In the genomic region with DNA sequence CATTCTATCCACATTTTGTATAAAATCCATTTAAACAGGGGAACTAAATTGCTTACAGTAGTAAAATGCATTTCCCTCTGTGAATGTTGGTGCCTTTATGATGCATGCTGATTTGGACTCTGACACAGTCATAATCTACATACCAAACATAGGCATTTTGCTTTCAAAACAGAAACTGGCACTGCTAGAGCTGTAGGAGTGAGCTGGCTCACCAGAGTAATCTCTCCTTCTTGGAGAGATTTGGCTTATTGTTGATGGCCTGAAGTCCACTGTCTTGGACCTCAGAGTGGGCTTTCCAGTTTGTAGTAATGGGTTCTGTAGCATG, we compare ENCODE assay signal across 14 cellular contexts.
DNase-seq lines count a peak whose midpoint lies in the region; ATAC-seq and TF ChIP-seq lines count a peak whose summit lies in the region.
"Had no signal": no experiment of that assay in that cellular context is flagged by ENCODE, and none has a peak within 500 bp of the region (broad histone marks: within the 10 kb centered on the region; RNA-seq: fewer than 3 reads in every experiment).

No MANE protein-coding gene starts in this region.

- no peaks in the 10 kb centered on the region for H3K36me3 Mint-ChIP-seq in mesothelial cell of epicardium
- no peaks in the 10 kb centered on the region for H3K36me3 Mint-ChIP-seq in activated T-helper 17 cell treated with anti-CD3 and anti-CD28 coated beads, Interleukin-2, amount 50 U/mL, for 72 hours (ENCODE audit: low read depth)
- H3K36me3 Mint-ChIP-seq: memory B cell had no signal

- H3K4me3 Mint-ChIP-seq in mesothelial cell of epicardium: no peak overlapping the region
- H3K4me3 Mint-ChIP-seq in activated T-helper 17 cell treated with anti-CD3 and anti-CD28 coated beads, Interleukin-2, amount 50 U/mL, for 72 hours: no peak overlapping the region
- H3K4me3 Mint-ChIP-seq: memory B cell had no signal

- H3K4me3 ChIP-seq in RWPE2 (ENCODE audit: severe bottlenecking): no peak overlapping the region

- TF ChIP-seq CTCF in RWPE2 (IDR thresholded peaks at IDR 0.05; ENCODE audit: poor library complexity, severe bottlenecking): no peak
- TF ChIP-seq CTCF in mesothelial cell of epicardium (IDR thresholded peaks at IDR 0.05; ENCODE audit: unreplicated experiment): no peak

- H3K4me1 Mint-ChIP-seq in mesothelial cell of epicardium: peaks cover 45% of the 10 kb centered on the region
- H3K4me1 Mint-ChIP-seq in activated T-helper 17 cell treated with anti-CD3 and anti-CD28 coated beads, Interleukin-2, amount 50 U/mL, for 72 hours: no peaks in the 10 kb centered on the region
- H3K4me1 Mint-ChIP-seq: memory B cell had no signal

- peak overlapping the region; percentile 66 for H3K27ac Mint-ChIP-seq in mesothelial cell of epicardium
- no peak overlapping the region for H3K27ac Mint-ChIP-seq in activated T-helper 17 cell treated with anti-CD3 and anti-CD28 coated beads, Interleukin-2, amount 50 U/mL, for 72 hours
- H3K27ac Mint-ChIP-seq: memory B cell had no signal

- H3K4me1 ChIP-seq in RWPE2 (ENCODE audit: insufficient read depth, poor library complexity, severe bottlenecking): peaks cover 5% of the 10 kb centered on the region

- no peaks in the 10 kb centered on the region for H3K9me3 Mint-ChIP-seq in mesothelial cell of epicardium
- peaks cover 22% of the 10 kb centered on the region for H3K9me3 Mint-ChIP-seq in activated T-helper 17 cell treated with anti-CD3 and anti-CD28 coated beads, Interleukin-2, amount 50 U/mL, for 72 hours
- H3K9me3 Mint-ChIP-seq: memory B cell had no signal

- H3K36me3 ChIP-seq in RWPE2 (ENCODE audit: low read depth): no peaks in the 10 kb centered on the region

- ATAC-seq in GM18511 (IDR thresholded peaks at IDR 0.05; ENCODE audit: unreplicated experiment) (peak; percentile 77), HG02678 (IDR thresholded peaks at IDR 0.05; ENCODE audit: unreplicated experiment) (peak; percentile 59), RWPE2 (ENCODE audit: low read depth) (peak; percentile 99)
- ATAC-seq in activated T-helper 17 cell treated with anti-CD3 and anti-CD28 coated beads, Interleukin-2, amount 50 U/mL, for 72 hours (replicated peaks): no peak

- H3K27ac ChIP-seq in RWPE2 (ENCODE audit: poor library complexity, severe bottlenecking): peak overlapping the region; percentile 20

- no peak for TF ChIP-seq POLR2A in erythroblast (IDR thresholded peaks at IDR 0.05; ENCODE audit: low read length)

- DNase-seq in RWPE2 (ENCODE audit: low spot score): no peak
- no peak for DNase-seq in mesothelial cell of epicardium (ENCODE audit: low spot score in 2 of 2, unreplicated experiment in 2 of 2)
- no peak for DNase-seq in erythroblast (lab: John Stamatoyannopoulos, UW)
- no peak for DNase-seq in SK-N-DZ (ENCODE audit: low spot score)
- no peak for DNase-seq in dermis blood vessel endothelial cell
- DNase-seq: activated T-cell treated with anti-CD3 and anti-CD28 coated beads for 4 hours; effector memory CD4-positive, alpha-beta T cell; NCI-H1092 treated with DMSO at 0.1 percent for 48 hours; SIG-M5 had no signal

- no peaks in the 10 kb centered on the region for H3K27me3 Mint-ChIP-seq in mesothelial cell of epicardium (ENCODE audit: low read depth)
- no peaks in the 10 kb centered on the region for H3K27me3 Mint-ChIP-seq in activated T-helper 17 cell treated with anti-CD3 and anti-CD28 coated beads, Interleukin-2, amount 50 U/mL, for 72 hours
- H3K27me3 Mint-ChIP-seq: memory B cell had no signal

- no peaks in the 10 kb centered on the region for H3K9me3 ChIP-seq in RWPE2 (ENCODE audit: severe bottlenecking)
- H3K9me3 ChIP-seq: Caco-2 had no signal

- no peaks in the 10 kb centered on the region for H3K27me3 ChIP-seq in RWPE2 (ENCODE audit: insufficient read depth, poor library complexity, severe bottlenecking)
